In the genomic region with DNA sequence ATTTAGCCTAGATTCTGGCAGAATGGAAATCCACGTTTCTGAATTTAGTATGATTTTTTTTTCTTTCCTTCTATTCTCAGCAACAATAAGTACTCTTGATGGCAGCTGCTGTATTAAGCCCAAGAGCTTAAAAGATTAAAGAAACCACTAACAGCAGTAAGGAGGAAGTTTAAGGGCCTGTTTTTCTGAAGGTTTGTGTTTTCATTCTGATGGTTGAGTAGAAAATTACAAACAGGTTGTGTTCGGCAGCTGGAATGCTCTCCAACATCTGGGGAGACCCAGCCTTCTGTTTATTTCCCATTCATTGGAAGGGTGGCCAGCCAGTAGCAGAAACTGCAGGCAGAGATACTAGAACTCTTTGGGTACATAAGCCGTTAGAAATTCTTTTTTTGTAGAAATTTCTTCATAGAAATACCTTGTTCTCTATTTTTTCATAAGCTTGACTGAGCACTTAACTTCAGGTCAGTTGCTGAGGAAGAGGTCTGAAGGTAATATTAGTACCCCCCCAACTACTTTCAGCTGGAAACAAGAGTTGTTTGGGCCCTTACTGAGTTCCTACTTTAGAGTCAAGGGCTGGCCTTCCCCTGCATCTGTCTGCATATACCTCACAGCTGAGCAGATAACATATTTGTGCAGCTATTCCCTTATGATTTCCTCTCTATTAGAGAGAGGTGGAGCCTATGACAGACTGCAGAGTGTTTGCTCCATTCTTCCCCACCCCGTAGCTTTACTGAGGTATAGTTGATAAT, we compare ENCODE assay signal across 16 cellular contexts.
DNase-seq lines count a peak whose midpoint lies in the region; ATAC-seq and TF ChIP-seq lines count a peak whose summit lies in the region.
"Had no signal": no experiment of that assay in that cellular context is flagged by ENCODE, and none has a peak within 500 bp of the region (broad histone marks: within the 10 kb centered on the region; RNA-seq: fewer than 3 reads in every experiment).

No MANE protein-coding gene starts in this region.

- peaks cover 34% of the 10 kb centered on the region for H3K79me2 ChIP-seq in Loucy (ENCODE audit: insufficient read depth, low read length)

- H2AFZ ChIP-seq in Loucy (ENCODE audit: low read length): no peak overlapping the region

- H3K4me3 ChIP-seq in BLaER1 (no peak overlapping the region), Loucy (ENCODE audit: low read length, poor library complexity, severe bottlenecking) (peak overlapping the region; percentile 30)
- H3K4me3 ChIP-seq: cardiac muscle cell, lung had no signal

- no peak for TF ChIP-seq CTCF in Loucy (conservative IDR thresholded peaks at IDR 0.05; ENCODE audit: low read length)

- H3K4me1 ChIP-seq in BLaER1 (peaks cover 52% of the 10 kb centered on the region), Loucy (ENCODE audit: insufficient read depth, low read length, poor library complexity, severe bottlenecking) (peaks cover 37% of the 10 kb centered on the region)

- peaks cover 48% of the 10 kb centered on the region; the same call in 1 of the 2 replicates for H4K20me1 ChIP-seq in BLaER1
- H4K20me1 ChIP-seq in Loucy (ENCODE audit: insufficient read depth, low read length, poor library complexity, severe bottlenecking): no peaks in the 10 kb centered on the region

- H3K9me2 ChIP-seq in Loucy (replicated peaks; ENCODE audit: low read depth, low read length): no peaks in the 10 kb centered on the region

- peak overlapping the region; percentile 69 for H3K4me2 ChIP-seq in BLaER1
- peak overlapping the region; percentile 64 for H3K4me2 ChIP-seq in Loucy (ENCODE audit: low read depth, low read length, poor library complexity, severe bottlenecking)

- peak; percentile 48 for DNase-seq in germinal center (ENCODE audit: low spot score)
- DNase-seq in NCI-H187 treated with DMSO at 0.1 percent for 48 hours (lab: John Stamatoyannopoulos, UW): no peak
- DNase-seq: activated CD4-positive, alpha-beta memory T cell treated with anti-CD3 and anti-CD28 coated beads for 36 hours; activated effector memory CD4-positive, alpha-beta T cell treated with anti-CD3 and anti-CD28 coated beads, Interleukin-2, amount 50 U/mL, for 16 hours; erythroblast; NCI-H1417 treated with DMSO at 0.1 percent for 48 hours; stimulated activated CD4-positive, alpha-beta T cell treated with anti-CD3 and anti-CD28 coated beads, Interleukin-1b, Interleukin-23, amount 100 ng/mL, for 48 hours had no signal

- H3K9me3 ChIP-seq in BLaER1: no peaks in the 10 kb centered on the region
- H3K9me3 ChIP-seq in Loucy (ENCODE audit: insufficient read depth, low read depth, low read length): no peaks in the 10 kb centered on the region

- ATAC-seq in GM19328 (IDR thresholded peaks at IDR 0.05; ENCODE audit: unreplicated experiment): peak; percentile 64
- ATAC-seq in HG02981 (IDR thresholded peaks at IDR 0.05; ENCODE audit: unreplicated experiment): no peak
- no peak for ATAC-seq in HG03457 (IDR thresholded peaks at IDR 0.05; ENCODE audit: unreplicated experiment)
- no peak for ATAC-seq in HG03521 (IDR thresholded peaks at IDR 0.05; ENCODE audit: unreplicated experiment)
- ATAC-seq: stimulated activated effector memory CD8-positive, alpha-beta T cell treated with anti-CD3 and anti-CD28 coated beads, Interleukin-12 subunit alpha, Interleukin-12 subunit beta, amount 100 ng/mL, for 72 hours had no signal

- H3K27me3 ChIP-seq in BLaER1 (no peaks in the 10 kb centered on the region), Loucy (ENCODE audit: insufficient read depth, low read length, poor library complexity, severe bottlenecking) (no peaks in the 10 kb centered on the region)
- H3K27me3 ChIP-seq: cardiac muscle cell had no signal

- peak overlapping the region; percentile 71 for H3K27ac ChIP-seq in BLaER1
- H3K27ac ChIP-seq: cardiac muscle cell had no signal

- peak overlapping the region; percentile 58; the same call in 1 of the 2 replicates for H3K9ac ChIP-seq in BLaER1
- H3K9ac ChIP-seq in Loucy (ENCODE audit: low read depth, low read length, poor library complexity, severe bottlenecking): no peak overlapping the region

- H3F3A ChIP-seq in Loucy (ENCODE audit: low read depth): no peaks in the 10 kb centered on the region

- 0 out of 2 replicates have a peak, but pooled peaks cover 3% of the 10 kb centered on the region for H3K36me3 ChIP-seq in BLaER1
- H3K36me3 ChIP-seq in Loucy (ENCODE audit: insufficient read depth, low read length): no peaks in the 10 kb centered on the region
- H3K36me3 ChIP-seq: cardiac muscle cell had no signal
